ENCODE assay signal across 15 cellular contexts in the genomic region with DNA sequence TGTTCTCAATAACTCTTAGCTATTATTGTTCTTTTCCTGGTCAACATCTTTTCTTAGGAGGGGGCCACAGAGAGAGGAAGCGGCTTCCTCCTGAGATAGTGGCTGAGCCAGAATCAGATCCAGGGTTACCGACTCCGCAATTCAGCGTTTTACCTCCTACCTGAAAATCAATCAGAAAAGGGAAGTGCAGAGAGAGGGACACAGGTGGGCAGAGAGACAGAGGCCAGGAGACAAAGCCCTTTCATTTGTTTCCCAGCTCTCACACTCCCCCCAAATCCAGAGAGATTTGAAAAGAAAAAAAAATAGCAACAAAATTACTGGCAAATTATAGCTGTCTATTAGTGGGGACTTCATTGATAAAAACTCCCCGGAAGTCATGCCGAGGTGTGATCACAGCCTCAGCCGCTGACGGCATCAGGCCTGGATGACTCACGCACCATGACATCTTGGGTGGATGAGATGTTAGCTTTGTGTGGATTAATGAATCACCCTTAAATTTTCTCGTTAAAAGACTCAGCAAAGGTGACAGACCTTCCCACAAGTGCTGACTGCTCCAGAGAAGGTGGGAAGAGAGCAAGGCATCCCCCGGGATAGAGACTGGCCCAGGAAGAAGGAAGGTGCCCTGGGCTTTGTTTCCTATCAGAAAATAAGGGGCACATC.
DNase-seq lines count a peak whose midpoint lies in the region; ATAC-seq and TF ChIP-seq lines count a peak whose summit lies in the region.
"Had no signal": no experiment of that assay in that cellular context is flagged by ENCODE, and none has a peak within 500 bp of the region (broad histone marks: within the 10 kb centered on the region; RNA-seq: fewer than 3 reads in every experiment).

No MANE protein-coding gene starts in this region.

- H3K27ac Mint-ChIP-seq in activated naive CD8-positive, alpha-beta T cell treated with anti-CD3 and anti-CD28 coated beads, Interleukin-2, amount 50 U/mL, for 24 hours = no peak overlapping the region
- H3K27ac Mint-ChIP-seq in activated naive CD8-positive, alpha-beta T cell treated with anti-CD3 and anti-CD28 coated beads for 36 hours = no peak overlapping the region
- no peak overlapping the region for H3K27ac Mint-ChIP-seq in stimulated activated effector memory CD8-positive, alpha-beta T cell treated with anti-CD3 and anti-CD28 coated beads, Interleukin-12 subunit alpha, Interleukin-12 subunit beta, amount 100 ng/mL, for 72 hours
- H3K27ac Mint-ChIP-seq: naive B cell had no signal

- H3K9me3 Mint-ChIP-seq in activated naive CD8-positive, alpha-beta T cell treated with anti-CD3 and anti-CD28 coated beads, Interleukin-2, amount 50 U/mL, for 24 hours = no peaks in the 10 kb centered on the region
- H3K9me3 Mint-ChIP-seq in activated naive CD8-positive, alpha-beta T cell treated with anti-CD3 and anti-CD28 coated beads for 36 hours = no peaks in the 10 kb centered on the region
- peaks cover 2% of the 10 kb centered on the region for H3K9me3 Mint-ChIP-seq in stimulated activated effector memory CD8-positive, alpha-beta T cell treated with anti-CD3 and anti-CD28 coated beads, Interleukin-12 subunit alpha, Interleukin-12 subunit beta, amount 100 ng/mL, for 72 hours

- no peak for DNase-seq in activated naive CD8-positive, alpha-beta T cell treated with anti-CD3 and anti-CD28 coated beads, Interleukin-2, amount 50 U/mL, for 24 hours
- no peak for DNase-seq in activated naive CD8-positive, alpha-beta T cell treated with anti-CD3 and anti-CD28 coated beads for 36 hours
- peak; percentile 88 for DNase-seq in epithelial cell of esophagus (ENCODE audit: low read depth)
- DNase-seq in stimulated activated effector memory CD8-positive, alpha-beta T cell treated with anti-CD3 and anti-CD28 coated beads, Interleukin-12 subunit alpha, Interleukin-12 subunit beta, amount 100 ng/mL, for 72 hours (ENCODE audit: low spot score in 2 of 2) = no peak
- DNase-seq in AG08396 (ENCODE audit: low spot score) = no peak
- DNase-seq: activated gamma-delta T cell treated with Interleukin-2 at 50 U/mL for 16 hours; naive B cell; NCI-H2227 treated with DMSO at 0.1 percent for 48 hours; right cardiac atrium; stimulated activated CD4-positive, alpha-beta T cell treated with anti-CD3 and anti-CD28 coated beads, Interleukin-2, amount 100 ng/mL, for 24 hours had no signal

- H3K4me1 Mint-ChIP-seq in activated naive CD8-positive, alpha-beta T cell treated with anti-CD3 and anti-CD28 coated beads, Interleukin-2, amount 50 U/mL, for 24 hours = no peaks in the 10 kb centered on the region
- no peaks in the 10 kb centered on the region for H3K4me1 Mint-ChIP-seq in activated naive CD8-positive, alpha-beta T cell treated with anti-CD3 and anti-CD28 coated beads for 36 hours
- H3K4me1 Mint-ChIP-seq in stimulated activated effector memory CD8-positive, alpha-beta T cell treated with anti-CD3 and anti-CD28 coated beads, Interleukin-12 subunit alpha, Interleukin-12 subunit beta, amount 100 ng/mL, for 72 hours = no peaks in the 10 kb centered on the region
- H3K4me1 Mint-ChIP-seq: naive B cell had no signal

- H3K36me3 Mint-ChIP-seq in activated naive CD8-positive, alpha-beta T cell treated with anti-CD3 and anti-CD28 coated beads, Interleukin-2, amount 50 U/mL, for 24 hours (ENCODE audit: low read depth) = no peaks in the 10 kb centered on the region
- H3K36me3 Mint-ChIP-seq in activated naive CD8-positive, alpha-beta T cell treated with anti-CD3 and anti-CD28 coated beads for 36 hours = no peaks in the 10 kb centered on the region
- H3K36me3 Mint-ChIP-seq in stimulated activated effector memory CD8-positive, alpha-beta T cell treated with anti-CD3 and anti-CD28 coated beads, Interleukin-12 subunit alpha, Interleukin-12 subunit beta, amount 100 ng/mL, for 72 hours = no peaks in the 10 kb centered on the region
- H3K36me3 Mint-ChIP-seq: naive B cell had no signal

- H3K27me3 Mint-ChIP-seq in activated naive CD8-positive, alpha-beta T cell treated with anti-CD3 and anti-CD28 coated beads, Interleukin-2, amount 50 U/mL, for 24 hours = no peaks in the 10 kb centered on the region
- H3K27me3 Mint-ChIP-seq in activated naive CD8-positive, alpha-beta T cell treated with anti-CD3 and anti-CD28 coated beads for 36 hours = peaks cover 3% of the 10 kb centered on the region

- TF ChIP-seq CTCF in epithelial cell of esophagus (IDR thresholded peaks at IDR 0.05; ENCODE audit: insufficient read depth, low read depth, low read length, missing control alignments) = no peak

- peak; percentile 36 for ATAC-seq in activated naive CD8-positive, alpha-beta T cell treated with anti-CD3 and anti-CD28 coated beads, Interleukin-2, amount 50 U/mL, for 24 hours
- ATAC-seq in stimulated activated effector memory CD8-positive, alpha-beta T cell treated with anti-CD3 and anti-CD28 coated beads, Interleukin-12 subunit alpha, Interleukin-12 subunit beta, amount 100 ng/mL, for 72 hours = peak; percentile 59
- ATAC-seq in GM21825 (IDR thresholded peaks at IDR 0.05; ENCODE audit: unreplicated experiment) (no peak), GM18511 (IDR thresholded peaks at IDR 0.05; ENCODE audit: unreplicated experiment) (no peak)
- ATAC-seq: right cardiac atrium had no signal

- H3K4me3 ChIP-seq in epithelial cell of esophagus (ENCODE audit: low read length) = no peak overlapping the region
- H3K4me3 ChIP-seq: dorsolateral prefrontal cortex, thoracic aorta had no signal

- H3K4me3 Mint-ChIP-seq in activated naive CD8-positive, alpha-beta T cell treated with anti-CD3 and anti-CD28 coated beads, Interleukin-2, amount 50 U/mL, for 24 hours = no peak overlapping the region
- H3K4me3 Mint-ChIP-seq in activated naive CD8-positive, alpha-beta T cell treated with anti-CD3 and anti-CD28 coated beads for 36 hours = no peak overlapping the region
- no peak overlapping the region for H3K4me3 Mint-ChIP-seq in stimulated activated effector memory CD8-positive, alpha-beta T cell treated with anti-CD3 and anti-CD28 coated beads, Interleukin-12 subunit alpha, Interleukin-12 subunit beta, amount 100 ng/mL, for 72 hours

TF ChIP-seq in PFSK-1, 5 proteins besides CTCF, POLR2A, EP300 and RAD21:
- TF ChIP-seq TAF1 (IDR thresholded peaks at IDR 0.05; ENCODE audit: borderline replicate concordance, insufficient read depth, low read length) (no peak), SIN3A (IDR thresholded peaks at IDR 0.05; ENCODE audit: borderline replicate concordance, insufficient read depth, low read length) (no peak), FOXP2 (optimal IDR thresholded peaks at IDR 0.05; ENCODE audit: borderline replicate concordance, extremely low read depth, extremely low read length, insufficient read depth) (peak; percentile 9), POLR2AphosphoS5 (IDR thresholded peaks at IDR 0.05; ENCODE audit: low read depth, low read length) (no peak), REST (IDR thresholded peaks at IDR 0.05; ENCODE audit: insufficient read depth in 1 of 2, low read depth in 2 of 2, low read length in 2 of 2) (no peak)

Comparison
In these comparisons a context has a peak if more than half of its experiments do, and no peak if none do; other contexts are left out.
1. ATAC-seq: peak in activated naive CD8-positive, alpha-beta T cell treated with anti-CD3 and anti-CD28 coated beads, Interleukin-2, amount 50 U/mL, for 24 hours (single experiment) and stimulated activated effector memory CD8-positive, alpha-beta T cell treated with anti-CD3 and anti-CD28 coated beads, Interleukin-12 subunit alpha, Interleukin-12 subunit beta, amount 100 ng/mL, for 72 hours (single experiment); none in GM21825 (single experiment) and GM18511 (single experiment).